In genomic region chr3:185397676-185398075, GRCh38 we compare ENCODE assay signal across 17 cellular contexts. TPM values are rescaled to one million over a fixed set of nuclear protein-coding genes. Genes with fewer than 3 reads are reported as not detected.
A peak's percentile ranks its signal among the peaks of the same experiment; 100 is the strongest.
DNase-seq lines count a peak whose midpoint lies in the region; ATAC-seq and TF ChIP-seq lines count a peak whose summit lies in the region.
"Had no signal": no experiment of that assay in that cellular context is flagged by ENCODE, and none has a peak within 500 bp of the region (broad histone marks: within the 10 kb centered on the region; RNA-seq: fewer than 3 reads in every experiment).

No MANE protein-coding gene starts in this region.

- H3K9me3 ChIP-seq in heart left ventricle: no peaks in the 10 kb centered on the region
- H3K9me3 ChIP-seq in Karpas-422 (ENCODE audit: low read length): no peaks in the 10 kb centered on the region

- H3K4me3 ChIP-seq in heart left ventricle (no peak overlapping the region), Karpas-422 (ENCODE audit: low read length) (no peak overlapping the region)

- peak in 3 of 4 donors; percentile 75 to 94 (median 88) for ATAC-seq in heart left ventricle
- ATAC-seq in HG02610 (IDR thresholded peaks at IDR 0.05; ENCODE audit: unreplicated experiment): no peak
- ATAC-seq: activated CD8-positive, alpha-beta T cell treated with anti-CD3 and anti-CD28 coated beads for 36 hours; sciatic nerve had no signal

- intact Hi-C loops in heart left ventricle (cut with DNase I) (no loop called here), cardiac septum (cut with DNase I) (no loop called here)

- H3K9me2 ChIP-seq in Karpas-422 (replicated peaks; ENCODE audit: insufficient read depth, low read length): no peaks in the 10 kb centered on the region

- H3K9ac ChIP-seq in Karpas-422 (ENCODE audit: low read length): no peak overlapping the region

- no peak for TF ChIP-seq CTCF in heart left ventricle (IDR thresholded peaks at IDR 0.05)

- H3K4me2 ChIP-seq in Karpas-422 (ENCODE audit: low read depth, low read length, poor library complexity, severe bottlenecking): no peak overlapping the region

- H3K27ac ChIP-seq in heart left ventricle (peak overlapping the region in 1 of 12 donors; percentile 13), Karpas-422 (ENCODE audit: low read length) (no peak overlapping the region)
- H3K27ac ChIP-seq: VCaP had no signal

- H3K4me1 ChIP-seq in heart left ventricle: peaks cover 0 to 4% (median under 1%) of the 10 kb centered on the region in 12 donors
- H3K4me1 ChIP-seq in Karpas-422 (ENCODE audit: low read length): no peaks in the 10 kb centered on the region

- H3K79me2 ChIP-seq in Karpas-422 (ENCODE audit: low read length): no peaks in the 10 kb centered on the region

- no peak for TF ChIP-seq POLR2A in heart left ventricle (IDR thresholded peaks at IDR 0.05)

- 48 to 73% (median 61%) methylated on average over 6 of the region's 6 CpGs for WGBS in heart left ventricle, 4 donors

- H2AFZ ChIP-seq in Karpas-422 (ENCODE audit: low read length): no peak overlapping the region

- no peaks in the 10 kb centered on the region for H3K27me3 ChIP-seq in heart left ventricle
- H3K27me3 ChIP-seq in Karpas-422 (ENCODE audit: low read length): no peaks in the 10 kb centered on the region

- peak in 3 of 5 donors; percentile 12 to 72 (median 33) for DNase-seq in heart left ventricle
- DNase-seq in cardiac septum (ENCODE audit: low spot score): no peak
- peak; percentile 63 for DNase-seq in astrocyte of the hippocampus (ENCODE audit: low read depth, low spot score)
- peak in 43 of 51 donors; percentile 5 to 75 (median 36) for DNase-seq in hypothalamus (lab: John Stamatoyannopoulos, UW)
- peak; percentile 62 for DNase-seq in superior temporal gyrus (ENCODE audit: extremely low spot score)
- no peak for DNase-seq in Karpas-422
- DNase-seq in amniotic stem cell (lab: John Stamatoyannopoulos, UW): no peak
- DNase-seq: activated CD8-positive, alpha-beta T cell treated with anti-CD3 and anti-CD28 coated beads for 36 hours; activated naive CD8-positive, alpha-beta T cell treated with anti-CD3 and anti-CD28 coated beads, Interleukin-2, amount 10 ng/mL, durations not matched to agents 7 days and 5 days; CD4-positive, CD25-positive, alpha-beta regulatory T cell; DMS79 treated with DMSO at 0.1 percent for 48 hours; NCI-H1105; SHP77 treated with DMSO at 0.1 percent for 48 hours; stimulated activated naive CD4-positive, alpha-beta T cell treated with Interleukin-2 at 50 U/mL for 16 hours had no signal

- H3K36me3 ChIP-seq in heart left ventricle: no peaks in the 10 kb centered on the region
- no peaks in the 10 kb centered on the region for H3K36me3 ChIP-seq in Karpas-422 (ENCODE audit: insufficient read depth, low read length)

- H4K20me1 ChIP-seq in Karpas-422 (ENCODE audit: insufficient read depth, low read depth, low read length): no peaks in the 10 kb centered on the region

RNA-seq across cellular contexts. Expression of gene MAP3K13, which starts 34.7 kb away (rescaled TPM):
- total RNA-seq in heart left ventricle (10 to 100 TPM in 6 of 9 donors, 1 to 10 TPM in 3; 4.8 to 18.5 (median 11.4) TPM), cardiac septum (9.0 TPM)
- polyA plus RNA-seq in heart left ventricle: 10 to 100 TPM in 1 of 2 donors, 1 to 10 TPM in 1; 6.6 to 10.1 TPM
- 0.07 and 0.19 TPM in 2 replicates for total RNA-seq in Karpas-422 (2014; rRNA removed; shearing (Covaris generic); ENCODE audit: low replicate concordance)

Comparison
In these comparisons a context has a peak if more than half of its experiments do, and no peak if none do; other contexts are left out.
1. DNase-seq: peak in heart left ventricle (3 of 5), astrocyte of the hippocampus (single experiment), hypothalamus (43 of 51) and superior temporal gyrus (single experiment); none in cardiac septum (single experiment), Karpas-422 (single experiment) and amniotic stem cell (single experiment).